In the genomic region with DNA sequence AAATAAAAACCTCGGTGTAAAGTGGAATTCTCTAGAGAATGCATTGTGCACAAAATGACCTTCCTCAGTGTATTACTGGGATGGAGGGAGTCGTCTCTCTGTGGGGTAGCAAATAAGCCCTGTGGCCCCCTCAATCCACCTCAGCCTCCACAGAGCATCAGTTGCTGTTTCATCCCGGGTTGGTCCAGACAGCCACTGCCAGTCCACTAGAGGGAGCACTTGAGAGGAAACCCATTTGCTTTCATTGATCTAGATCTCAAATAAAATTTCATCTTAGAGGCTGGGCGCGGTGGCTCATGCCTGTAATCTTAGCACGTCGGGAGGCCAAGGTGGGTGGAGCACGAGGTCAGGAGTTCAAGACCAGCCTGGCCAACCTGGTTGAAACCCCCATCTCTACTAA, we compare ENCODE assay signal across 8 cellular contexts.
DNase-seq lines count a peak whose midpoint lies in the region; ATAC-seq and TF ChIP-seq lines count a peak whose summit lies in the region.

No MANE protein-coding gene starts in this region.

- intact Hi-C loops in heart right ventricle (cut with DNase I) = loop anchor here in 5 of 10 donors (5.0 to 10.0 kb wide), 4 partner anchors 837 to 1020 kb away; no protein-coding TSS in a partner anchor
- intact Hi-C loops in Right ventricle myocardium superior (cut with DNase I) = loop anchor here (5.0 to 10.0 kb wide), 2 partner anchors 837 to 1020 kb away; no protein-coding TSS in a partner anchor
- intact Hi-C loops in colonic mucosa (cut with DNase I) = loop anchor here (5.0 kb wide), 1 partner anchor 837 kb away; no protein-coding TSS in a partner anchor

- no peaks in the 10 kb centered on the region for H3K9me3 ChIP-seq in heart right ventricle
- H3K9me3 ChIP-seq in colonic mucosa = no peaks in the 10 kb centered on the region

- H3K9ac ChIP-seq in colonic mucosa (ENCODE audit: low read depth in 2 of 2, low read length in 2 of 2) = no peak overlapping the region

- H3K4me3 ChIP-seq in heart right ventricle (no peak overlapping the region), colonic mucosa (no peak overlapping the region)

- ATAC-seq in heart right ventricle (no peak), Right ventricle myocardium superior (ENCODE audit: poor library complexity) (no peak), HG02798 (IDR thresholded peaks at IDR 0.05; ENCODE audit: poor library complexity, unreplicated experiment) (peak; percentile 52), GM19328 (IDR thresholded peaks at IDR 0.05; ENCODE audit: unreplicated experiment) (no peak), GM21381 (IDR thresholded peaks at IDR 0.05; ENCODE audit: unreplicated experiment) (no peak)

- H3K36me3 ChIP-seq in heart right ventricle (no peaks in the 10 kb centered on the region), colonic mucosa (no peaks in the 10 kb centered on the region)

- 38 to 48% methylated on average over 8 of the region's 8 CpGs for WGBS in heart right ventricle, 2 donors

- DNase-seq in heart right ventricle (peak in 1 of 2 donors; percentile 5), Right ventricle myocardium superior (no peak), NCI-H82 treated with DMSO at 0.1 percent for 48 hours (lab: John Stamatoyannopoulos, UW; ENCODE audit: unreplicated experiment) (peak; percentile 44), colonic mucosa (peak; percentile 26), midbrain (lab: John Stamatoyannopoulos, UW) (peak; percentile 40)

- no peak overlapping the region for H3K27ac ChIP-seq in heart right ventricle
- no peak overlapping the region for H3K27ac ChIP-seq in colonic mucosa

- H3K27me3 ChIP-seq in heart right ventricle = peaks cover 0 to 4% (median 0%) of the 10 kb centered on the region in 7 donors
- H3K27me3 ChIP-seq in colonic mucosa = no peaks in the 10 kb centered on the region

- TF ChIP-seq CTCF in heart right ventricle (IDR thresholded peaks at IDR 0.05) (peak in 8 of 9 donors; percentile 25 to 70 (median 62)), colonic mucosa (IDR thresholded peaks at IDR 0.05) (peak; percentile 35)

- no peaks in the 10 kb centered on the region for H3K4me1 ChIP-seq in heart right ventricle
- no peaks in the 10 kb centered on the region for H3K4me1 ChIP-seq in colonic mucosa
